Comparison of ENCODE assay signal across 17 cellular contexts in the genomic region with DNA sequence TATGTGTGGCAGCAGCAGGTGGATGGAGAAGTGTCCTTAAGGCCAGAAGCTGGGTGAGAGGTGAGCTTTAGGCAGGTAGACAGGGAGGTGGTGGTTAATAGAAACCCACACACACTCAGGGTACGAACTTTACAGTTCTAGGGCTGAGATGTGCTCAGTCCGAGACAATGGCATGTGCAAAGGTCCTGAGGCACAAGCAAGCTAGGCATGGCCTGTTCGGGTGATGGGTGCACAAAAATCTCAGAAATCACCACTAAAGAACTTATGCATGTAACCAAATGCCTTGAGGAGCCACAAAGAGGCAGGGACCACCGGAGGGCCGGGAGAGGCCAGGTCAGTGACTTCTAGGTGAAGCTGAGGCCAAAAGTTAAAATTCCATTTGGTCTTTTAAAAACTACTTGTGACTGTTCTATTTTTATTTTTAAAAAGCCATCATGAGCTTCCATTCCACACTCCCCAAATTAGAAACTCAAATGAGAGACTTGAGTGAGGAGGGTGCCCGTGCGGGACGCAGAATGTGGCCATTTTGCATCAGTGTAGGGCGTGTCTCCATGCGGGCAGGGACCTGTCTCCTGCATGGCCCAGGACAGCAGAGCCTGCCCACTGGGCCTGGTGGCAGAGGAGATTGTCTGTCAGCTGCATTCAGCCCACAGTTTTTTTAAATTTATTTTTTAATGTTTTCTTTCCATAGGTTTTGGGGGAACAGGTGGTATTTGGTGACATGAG. TPM values are rescaled to one million over a fixed set of nuclear protein-coding genes. Genes with fewer than 3 reads are reported as not detected.
DNase-seq lines count a peak whose midpoint lies in the region; ATAC-seq, FAIRE-seq and TF ChIP-seq lines count a peak whose summit lies in the region.
"Had no signal": no experiment of that assay in that cellular context is flagged by ENCODE, and none has a peak within 500 bp of the region (broad histone marks: within the 10 kb centered on the region; RNA-seq: fewer than 3 reads in every experiment).

No MANE protein-coding gene starts in this region.

- in situ Hi-C loops in HepG2 (cut with HindIII; ENCODE audit: extremely low pct_ligation_motif_present, low pct_unique_long_range_greater_than_20kb) = no loop called here

- no peak overlapping the region for H2BK5ac ChIP-seq in mesendoderm (ENCODE audit: low read length)

- H3K27ac ChIP-seq in right lobe of liver = no peak overlapping the region
- no peak overlapping the region for H3K27ac ChIP-seq in HepG2 (ENCODE audit: extremely low read length, insufficient read depth, low read length)
- H3K27ac ChIP-seq in hepatocyte = no peak overlapping the region
- H3K27ac ChIP-seq in spleen = no peak overlapping the region
- no peak overlapping the region for H3K27ac ChIP-seq in mesendoderm (ENCODE audit: low read depth, low read length)
- H3K27ac ChIP-seq: BLaER1 had no signal

- H2AFZ ChIP-seq in HepG2 (ENCODE audit: low read length) (no peak overlapping the region), hepatocyte (no peak overlapping the region)

- H4K5ac ChIP-seq in mesendoderm (ENCODE audit: low read length) = no peak overlapping the region

- peaks cover 0 to 5% (median 0%) of the 10 kb centered on the region in 4 donors for H3K4me1 ChIP-seq in right lobe of liver
- H3K4me1 ChIP-seq in HepG2 (ENCODE audit: insufficient read depth, low read length) = peaks cover 15% of the 10 kb centered on the region
- peaks cover 27% of the 10 kb centered on the region for H3K4me1 ChIP-seq in hepatocyte (ENCODE audit: insufficient read depth)
- H3K4me1 ChIP-seq in spleen = peaks cover 0 to 21% (median 13%) of the 10 kb centered on the region in 6 donors
- peaks cover 2% of the 10 kb centered on the region for H3K4me1 ChIP-seq in mesendoderm (ENCODE audit: control insufficient read depth, low read depth, low read length)

- H3K9me2 ChIP-seq in hepatocyte (replicated peaks; ENCODE audit: insufficient read depth) = no peaks in the 10 kb centered on the region

- H3K4me3 ChIP-seq in right lobe of liver (no peak overlapping the region), HepG2 (replicated peaks in 1 of 3; ENCODE audit: insufficient read depth in 1 of 3, low read depth in 2 of 3, low read length in 3 of 3) (no peak overlapping the region), hepatocyte (no peak overlapping the region), spleen (no peak overlapping the region), mesendoderm (ENCODE audit: low read length) (no peak overlapping the region)
- H3K4me3 ChIP-seq: BLaER1 had no signal

- no peaks in the 10 kb centered on the region for H3K36me3 ChIP-seq in right lobe of liver
- no peaks in the 10 kb centered on the region for H3K36me3 ChIP-seq in HepG2 (replicated peaks in 1 of 2; ENCODE audit: control insufficient read depth in 1 of 2, insufficient read depth in 2 of 2, low read length in 2 of 2)
- H3K36me3 ChIP-seq in hepatocyte (replicated peaks; ENCODE audit: insufficient read depth, low read depth) = no peaks in the 10 kb centered on the region
- no peaks in the 10 kb centered on the region for H3K36me3 ChIP-seq in spleen
- no peaks in the 10 kb centered on the region for H3K36me3 ChIP-seq in mesendoderm (ENCODE audit: control insufficient read depth, insufficient read depth, low read length)
- H3K36me3 ChIP-seq: BLaER1 had no signal

- no peak overlapping the region for H3K4ac ChIP-seq in mesendoderm (ENCODE audit: low read depth, low read length)

- TF ChIP-seq CTCF in right lobe of liver (IDR thresholded peaks at IDR 0.05) = no peak
- no peak for TF ChIP-seq CTCF in HepG2 (CRISPR knock-in tag; IDR thresholded peaks at IDR 0.05)
- TF ChIP-seq CTCF in hepatocyte (IDR thresholded peaks at IDR 0.05; ENCODE audit: poor library complexity) = no peak
- no peak for TF ChIP-seq CTCF in spleen (IDR thresholded peaks at IDR 0.05 in 8 of 11, conservative IDR thresholded peaks at IDR 0.05 in 3 of 11)

- no peak for FAIRE-seq in HepG2 (lab: Jason Lieb, UNC)
- FAIRE-seq: GM19239 had no signal

- H2AK5ac ChIP-seq in mesendoderm (ENCODE audit: low read length) = no peak overlapping the region

- H3K18ac ChIP-seq in mesendoderm (ENCODE audit: low read length) = no peak overlapping the region

- H2BK15ac ChIP-seq in mesendoderm (replicated peaks; ENCODE audit: low read depth) = no peak overlapping the region

- TF ChIP-seq EP300 in HepG2 (IDR thresholded peaks at IDR 0.05; ENCODE audit: low read depth in 2 of 2, low read length in 2 of 2) = no peak
- TF ChIP-seq EP300 in HepG2 (CRISPR knock-in tag; IDR thresholded peaks at IDR 0.05; ENCODE audit: borderline replicate concordance) = no peak

- H2BK120ac ChIP-seq in mesendoderm (ENCODE audit: low read depth, low read length) = no peak overlapping the region

- POLR2A ChIA-PET in HepG2 (lab: Yijun Ruan, JAX) = no interaction called here

- CTCF ChIA-PET in HepG2 (lab: Yijun Ruan, JAX; ENCODE audit: low intra/inter-chr PET ratio, low total read pairs) = no interaction called here

- H3K4me2 ChIP-seq in HepG2 (ENCODE audit: low read depth, low read length) (no peak overlapping the region), hepatocyte (peak overlapping the region; percentile 86), mesendoderm (ENCODE audit: low read length) (no peak overlapping the region)
- H3K4me2 ChIP-seq: BLaER1 had no signal

- H3K56ac ChIP-seq in mesendoderm (ENCODE audit: low read length) = no peak overlapping the region

- ATAC-seq in right lobe of liver (no peak), HepG2 (no peak), HG03442 (IDR thresholded peaks at IDR 0.05; ENCODE audit: unreplicated experiment) (no peak)

- no peak overlapping the region for H3K9ac ChIP-seq in HepG2 (ENCODE audit: insufficient read depth, low read depth, low read length)
- no peak overlapping the region for H3K9ac ChIP-seq in mesendoderm (ENCODE audit: low read length)
- H3K9ac ChIP-seq: BLaER1 had no signal

- intact Hi-C loops in right lobe of liver (cut with DNase I) = no loop called here
- intact Hi-C loops in HepG2 (cut with micrococcal nuclease; ENCODE audit: unreplicated experiment) = no loop called here
- intact Hi-C loops in spleen (cut with DNase I; ENCODE audit: low total_unique reads) = loop anchor here (10.0 kb wide), 1 partner anchor 234 kb away; no protein-coding TSS in a partner anchor

- 72% methylated on average over 9 of the region's 10 CpGs for WGBS in right lobe of liver (ENCODE audit: insufficient coverage, low coverage, low lambda C conversion rate, missing lambda C conversion rate)
- 69% methylated on average over 10 of the region's 10 CpGs for WGBS in HepG2 (ENCODE audit: low lambda C conversion rate)
- 98% methylated on average over 10 of the region's 10 CpGs for WGBS in hepatocyte (ENCODE audit: low lambda C conversion rate, missing lambda C conversion rate)
- 90 to 96% (median 93%) methylated on average over 10 of the region's 10 CpGs for WGBS in spleen, 5 donors
- WGBS in mesendoderm (ENCODE audit: extremely low coverage, insufficient coverage, low lambda C conversion rate) = no CpG with 5 or more reads among the region's 10 CpGs

- H3K27me3 ChIP-seq in right lobe of liver = peaks cover 0 to 4% of the 10 kb centered on the region in 2 donors
- peaks cover 5 to 38% of the 10 kb centered on the region in 2 experiments; a peak in 3 of 5 replicates for H3K27me3 ChIP-seq in HepG2 (ENCODE audit: control insufficient read depth in 1 of 2, insufficient read depth in 2 of 2, low read length in 2 of 2)
- H3K27me3 ChIP-seq in hepatocyte = no peaks in the 10 kb centered on the region
- peaks cover 0 to 56% (median 38%) of the 10 kb centered on the region in 7 donors for H3K27me3 ChIP-seq in spleen (replicated peaks in 1 of 7)
- no peaks in the 10 kb centered on the region for H3K27me3 ChIP-seq in mesendoderm (ENCODE audit: insufficient read depth, low read length, poor library complexity)

- H4K20me1 ChIP-seq in HepG2 (ENCODE audit: insufficient read depth, low read length) = no peaks in the 10 kb centered on the region; the same call in 1 of the 2 replicates
- H4K20me1 ChIP-seq in hepatocyte (ENCODE audit: insufficient read depth, poor library complexity, severe bottlenecking) = peaks cover 48% of the 10 kb centered on the region

- H3K9me3 ChIP-seq in right lobe of liver = no peaks in the 10 kb centered on the region
- no peaks in the 10 kb centered on the region for H3K9me3 ChIP-seq in HepG2 (ENCODE audit: low read length)
- no peaks in the 10 kb centered on the region for H3K9me3 ChIP-seq in hepatocyte (ENCODE audit: low read depth)
- H3K9me3 ChIP-seq in spleen = no peaks in the 10 kb centered on the region
- H3K9me3 ChIP-seq: BLaER1, Caco-2 had no signal

- no TSS peak for BruUV-seq in HepG2 (replicated peaks; lab: Mats Ljungman, UMichigan)

- H3K79me2 ChIP-seq in HepG2 (ENCODE audit: insufficient read depth, low read length) (no peaks in the 10 kb centered on the region), hepatocyte (peaks cover 75% of the 10 kb centered on the region), mesendoderm (ENCODE audit: control insufficient read depth, insufficient read depth, low read length) (no peaks in the 10 kb centered on the region)

- no peak for TF ChIP-seq RAD21 in HepG2 (CRISPR knock-in tag; IDR thresholded peaks at IDR 0.05)

- H3K79me1 ChIP-seq in mesendoderm (ENCODE audit: low read length) = peaks cover 4% of the 10 kb centered on the region

- DNase-seq in right lobe of liver (peak in 2 of 3 donors; percentile 2 to 29), HepG2 (ENCODE audit: low spot score) (no peak), hepatocyte (ENCODE audit: low spot score) (no peak), spleen (peak; percentile 32), NCI-H2227 (lab: John Stamatoyannopoulos, UW; ENCODE audit: unreplicated experiment) (no peak), mesendoderm (no peak)
- DNase-seq: 8988T; AML-193; Caco-2; CD8-positive, alpha-beta memory T cell; DMS53; GF-D8; H7 had no signal

- no peak for TF ChIP-seq POLR2A in right lobe of liver (IDR thresholded peaks at IDR 0.05)
- no peak for TF ChIP-seq POLR2A in HepG2 (IDR thresholded peaks at IDR 0.05; ENCODE audit: insufficient read depth in 1 of 2, low read depth in 2 of 2, low read length in 2 of 2)
- no peak for TF ChIP-seq POLR2A in spleen (IDR thresholded peaks at IDR 0.05)

- no peak overlapping the region for H3K23ac ChIP-seq in mesendoderm (ENCODE audit: low read length)

- H4K8ac ChIP-seq in mesendoderm (ENCODE audit: low read depth, low read length) = no peak overlapping the region

RNA-seq across cellular contexts. Expression of a gene that starts 4.0 kb away (rescaled TPM):
- total RNA-seq in right lobe of liver (under 1 TPM in 2 of 6 experiments, not detected in 4; 0.12 to 0.31 TPM), HepG2 (2016; rRNA removed; fragmentation: Illumina TruSeq; extraction: Trizol) (not detected in 2 replicates), hepatocyte (57.8 and 62.8 TPM in 2 replicates), spleen (under 1 TPM in 1 of 7 donors, not detected in 6; 0.13 TPM)
- not detected in 2 replicates for total RNA-seq in HepG2 (2016; cell fraction: cytosol; rRNA removed; fragmentation: Illumina TruSeq; extraction: Trizol; ENCODE audit: low read depth)
- not detected in 2 replicates for total RNA-seq in HepG2 (2016; cell fraction: insoluble cytoplasmic fraction; rRNA removed; fragmentation: Illumina TruSeq; extraction: Trizol)
- total RNA-seq in HepG2 (2016; cell fraction: membrane; rRNA removed; fragmentation: Illumina TruSeq; extraction: Trizol) = not detected in 2 replicates
- not detected in 2 replicates for total RNA-seq in HepG2 (2016; cell fraction: nucleus; rRNA removed; fragmentation: Illumina TruSeq; extraction: Trizol)
- polyA plus RNA-seq in HepG2 (2011; rRNA removed) (not detected in 2 replicates), hepatocyte (54.1 and 67.8 TPM in 2 replicates), spleen (under 1 TPM; 0.04 to 0.35 (median 0.29) TPM)
- polyA plus RNA-seq in HepG2 (2011; cell fraction: cytosol; rRNA removed) = not detected in 2 replicates
- not detected in 2 replicates for polyA plus RNA-seq in HepG2 (2011; cell fraction: nucleus; rRNA removed)
- polyA plus RNA-seq in HepG2 (2012) = not detected in 2 replicates
- polyA plus RNA-seq in HepG2 (2016; cell fraction: cytosol; fragmentation: Illumina TruSeq; extraction: Trizol; ENCODE audit: low read depth) = not detected in 2 replicates
- not detected in 2 replicates for polyA plus RNA-seq in HepG2 (2016; cell fraction: insoluble cytoplasmic fraction; fragmentation: Illumina TruSeq; extraction: Trizol; ENCODE audit: low read depth)
- polyA plus RNA-seq in HepG2 (2016; cell fraction: membrane; fragmentation: Illumina TruSeq; extraction: Trizol; ENCODE audit: low read depth) = not detected in 2 replicates
- polyA plus RNA-seq in HepG2 (2016; cell fraction: nucleus; fragmentation: Illumina TruSeq; extraction: Trizol; ENCODE audit: insufficient read depth, low read depth) = not detected in 2 replicates
- not detected in 2 replicates for polyA minus RNA-seq in HepG2 (2011; rRNA and poly(A)+ RNA removed; ENCODE audit: low replicate concordance)
- polyA minus RNA-seq in HepG2 (2011; cell fraction: cytosol; rRNA and poly(A)+ RNA removed) = not detected in 2 replicates
- polyA minus RNA-seq in HepG2 (2011; cell fraction: nucleus; rRNA and poly(A)+ RNA removed) = not detected in 2 replicates
- 3.1 TPM for polyA plus RNA-seq in mesendoderm (2013, experiment 1 of 2)
- 3.4 TPM for polyA plus RNA-seq in mesendoderm (2013, experiment 2 of 2)
- total RNA-seq: CD8-positive, alpha-beta memory T cell; HT1080 had no signal
- polyA plus RNA-seq: CD8-positive, alpha-beta memory T cell had no signal

Comparison
In these comparisons a context has a peak if more than half of its experiments do, and no peak if none do; other contexts are left out.
1. DNase-seq: peak in right lobe of liver (2 of 3) and spleen (single experiment); none in HepG2 (single experiment), hepatocyte (single experiment), NCI-H2227 (single experiment) and mesendoderm (single experiment).
2. RNA of a gene that starts 4.0 kb away (total RNA-seq): 57.8 to 62.8 TPM in hepatocyte; 0.12 to 0.31 TPM in right lobe of liver, not detected in HepG2 and 0.13 TPM in spleen; every median in the first group is over 10 times any median in the second.